Comparison of ENCODE assay signal across 8 cellular contexts in the genomic region with DNA sequence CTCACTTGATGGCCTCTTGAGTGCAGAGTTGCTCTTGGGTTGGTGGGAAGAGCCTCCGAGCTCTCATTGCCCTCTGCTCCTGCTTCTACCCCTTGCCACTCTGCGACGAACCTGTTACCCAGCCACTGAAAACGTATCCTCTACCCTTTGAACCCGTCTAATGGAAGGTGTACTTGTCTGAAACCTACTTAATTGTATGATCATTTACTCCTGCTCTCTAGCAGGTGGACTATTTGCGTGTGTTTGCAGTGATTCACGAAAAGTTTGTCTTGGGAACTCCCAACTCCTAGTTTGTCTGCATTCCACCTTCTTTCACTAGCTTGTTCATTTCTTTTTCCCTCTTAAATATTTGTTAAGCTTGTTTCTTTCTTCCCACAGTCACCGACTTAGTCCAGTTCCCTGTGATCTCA. TPM values are rescaled to one million over a fixed set of nuclear protein-coding genes. Genes with fewer than 3 reads are reported as not detected.
A peak's percentile ranks its signal among the peaks of the same experiment; 100 is the strongest.
DNase-seq lines count a peak whose midpoint lies in the region; ATAC-seq, FAIRE-seq and TF ChIP-seq lines count a peak whose summit lies in the region.

No MANE protein-coding gene starts in this region.

- H4K20me1 ChIP-seq in OCI-LY7 (ENCODE audit: insufficient read depth, low read length) (no peaks in the 10 kb centered on the region), endothelial cell of umbilical vein (replicated peaks; ENCODE audit: control insufficient read depth, extremely low read depth, insufficient read depth, low read length) (no peaks in the 10 kb centered on the region)

- no peaks in the 10 kb centered on the region for H3K9me3 ChIP-seq in BE2C
- H3K9me3 ChIP-seq in OCI-LY7 (ENCODE audit: low read length) = no peaks in the 10 kb centered on the region
- H3K9me3 ChIP-seq in endothelial cell of umbilical vein (replicated peaks; ENCODE audit: control insufficient read depth, insufficient read depth, low read length) = no peaks in the 10 kb centered on the region

- CTCF ChIA-PET in OCI-LY7 (lab: Charles Lee; ENCODE audit: unreplicated experiment) (no interaction called here), endothelial cell of umbilical vein (lab: Charles Lee) (interaction anchor here (0.9 to 1.7 kb wide), 6 partner anchors 21 to 70 kb away, joined by 3 to 15 read pairs (median 4); no protein-coding TSS in a partner anchor)

- no peak for TF ChIP-seq POLR2A in endothelial cell of umbilical vein (IDR thresholded peaks at IDR 0.05; ENCODE audit: low read depth, low read length)

- H3K9me1 ChIP-seq in endothelial cell of umbilical vein (replicated peaks; ENCODE audit: control insufficient read depth, extremely low read depth, insufficient read depth, low read length) = no peaks in the 10 kb centered on the region

- H3K4me1 ChIP-seq in BE2C (peaks cover 6% of the 10 kb centered on the region), OCI-LY7 (ENCODE audit: insufficient read depth, low read length, poor library complexity, severe bottlenecking) (peaks cover 30% of the 10 kb centered on the region), endothelial cell of umbilical vein (ENCODE audit: control insufficient read depth, extremely low read depth, insufficient read depth, low read length) (peaks cover 6% of the 10 kb centered on the region)

- peaks cover 44% of the 10 kb centered on the region for H3K4me1 Mint-ChIP-seq in nephron progenitor cell

- H3K9ac ChIP-seq in endothelial cell of umbilical vein (replicated peaks; ENCODE audit: extremely low read depth, insufficient read depth, low read length) = no peak overlapping the region

- peaks cover 53% of the 10 kb centered on the region for H3K36me3 Mint-ChIP-seq in nephron progenitor cell (ENCODE audit: low read depth)

- BruUV-seq in OCI-LY7 (replicated peaks; lab: Mats Ljungman, UMichigan) = no TSS peak
- TSS peak; percentile 32 for BruUV-seq in endothelial cell of umbilical vein (replicated peaks; lab: Mats Ljungman, UMichigan)

- H3K27me3 ChIP-seq in BE2C (no peaks in the 10 kb centered on the region), endothelial cell of umbilical vein (ENCODE audit: control insufficient read depth in 2 of 2, insufficient read depth in 2 of 2, low read length in 2 of 2) (no peaks in the 10 kb centered on the region)

- H3K9me2 ChIP-seq in OCI-LY7 (ENCODE audit: insufficient read depth, low read length) = no peaks in the 10 kb centered on the region

- peaks cover 19% of the 10 kb centered on the region; the same call in 1 of the 2 replicates for H3K79me2 ChIP-seq in OCI-LY7 (ENCODE audit: insufficient read depth, low read depth, low read length)
- no peaks in the 10 kb centered on the region for H3K79me2 ChIP-seq in endothelial cell of umbilical vein (ENCODE audit: control insufficient read depth, insufficient read depth, low read length)

- TF ChIP-seq CTCF in BE2C (IDR thresholded peaks at IDR 0.05; ENCODE audit: low read depth, low read length) (no peak), OCI-LY7 (conservative IDR thresholded peaks at IDR 0.05; ENCODE audit: low read length) (no peak), endothelial cell of umbilical vein (IDR thresholded peaks at IDR 0.05; ENCODE audit: extremely low read depth in 1 of 2, insufficient read depth in 1 of 2, low read depth in 1 of 2, low read length in 2 of 2) (no peak), nephron progenitor cell (IDR thresholded peaks at IDR 0.05) (no peak)

- H3K4me3 ChIP-seq in BE2C (ENCODE audit: low read depth, low read length) (peak overlapping the region; percentile 81), OCI-LY7 (ENCODE audit: low read depth, low read length, poor library complexity, severe bottlenecking) (peak overlapping the region; percentile 74), endothelial cell of umbilical vein (replicated peaks in 1 of 3; ENCODE audit: insufficient read depth in 1 of 3, low read depth in 1 of 3, low read length in 3 of 3) (peak overlapping the region; percentile 32 to 67 (median 47))

- H3K27ac ChIP-seq in OCI-LY7 (ENCODE audit: low read depth, low read length, poor library complexity, severe bottlenecking) = peak overlapping the region; percentile 10
- H3K27ac ChIP-seq in endothelial cell of umbilical vein (ENCODE audit: insufficient read depth, low read depth, low read length) = no peak overlapping the region

- dilution Hi-C loops in endothelial cell of umbilical vein (cut with MboI; ENCODE audit: extremely low pct_ligation_motif_present, low sequenced_read_pairs) = no loop called here

- intact Hi-C loops in OCI-LY7 (cut with micrococcal nuclease; ENCODE audit: unreplicated experiment) = loop anchor here (1.0 to 5.0 kb wide), 5 partner anchors 127 to 586 kb away; partner anchors contain the start of genes ADAM22, DBF4, DMTF1 and SLC25A40
- intact Hi-C loops in endothelial cell of umbilical vein (cut with micrococcal nuclease) = loop anchor here (1.0 to 10.0 kb wide), 3 partner anchors 34 to 539 kb away; partner anchors contain the start of gene DMTF1

- H3K9me3 Mint-ChIP-seq in nephron progenitor cell = peaks cover 16% of the 10 kb centered on the region

- no peak for DNase-seq in BE2C
- DNase-seq in OCI-LY7 (ENCODE audit: low spot score) = no peak
- no peak for DNase-seq in endothelial cell of umbilical vein (ENCODE audit: low read depth, low spot score)
- no peak for DNase-seq in nephron progenitor cell
- no peak for DNase-seq in NCI-H774 (lab: John Stamatoyannopoulos, UW)
- DNase-seq in stimulated activated CD4-positive, alpha-beta T cell treated with anti-CD3 and anti-CD28 coated beads, Interleukin-4, amount 100 ng/mL, for 4 hours = no peak
- no peak for DNase-seq in 8988T

- peak; percentile 10 for ATAC-seq in GM21447 (IDR thresholded peaks at IDR 0.05; ENCODE audit: unreplicated experiment)

- H3K27ac Mint-ChIP-seq in nephron progenitor cell = no peak overlapping the region

- H3K4me3 Mint-ChIP-seq in nephron progenitor cell = peak overlapping the region; percentile 97

- H2AFZ ChIP-seq in OCI-LY7 (ENCODE audit: low read length) (peak overlapping the region; percentile 93), endothelial cell of umbilical vein (ENCODE audit: low read depth, low read length) (peak overlapping the region; percentile 86)

- FAIRE-seq in endothelial cell of umbilical vein (lab: Jason Lieb, UNC) = no peak

- H3K4me2 ChIP-seq in OCI-LY7 (ENCODE audit: low read length) (peak overlapping the region; percentile 85), endothelial cell of umbilical vein (ENCODE audit: insufficient read depth, low read length) (peak overlapping the region; percentile 50)

- no peaks in the 10 kb centered on the region for H3K27me3 Mint-ChIP-seq in nephron progenitor cell (ENCODE audit: low read depth, poor library complexity)

- no peaks in the 10 kb centered on the region; the same call in 1 of the 2 replicates for H3K36me3 ChIP-seq in BE2C
- peaks cover 40% of the 10 kb centered on the region for H3K36me3 ChIP-seq in OCI-LY7 (ENCODE audit: insufficient read depth, low read length)
- H3K36me3 ChIP-seq in endothelial cell of umbilical vein (ENCODE audit: control insufficient read depth in 2 of 2, extremely low read depth in 1 of 2, insufficient read depth in 2 of 2, low read length in 2 of 2) = peaks cover 0 to 3% of the 10 kb centered on the region in 2 experiments

- POLR2A ChIA-PET in OCI-LY7 (lab: Charles Lee) = interaction anchor here (0.5 to 2.0 kb wide), 13 partner anchors 9 to 495 kb away, joined by 3 to 6 read pairs (median 4); no protein-coding TSS in a partner anchor
- POLR2A ChIA-PET in endothelial cell of umbilical vein (lab: Charles Lee) = no interaction called here

TF ChIP-seq in endothelial cell of umbilical vein, 7 proteins besides CTCF, POLR2A, EP300 and RAD21:
- TF ChIP-seq EZH2 (IDR thresholded peaks at IDR 0.05; ENCODE audit: borderline replicate concordance, low read depth, low read length, severe bottlenecking) = no peak
- TF ChIP-seq FOS (IDR thresholded peaks at IDR 0.05; ENCODE audit: borderline replicate concordance, insufficient read depth, low read length) = no peak
- no peak for TF ChIP-seq GATA2 (IDR thresholded peaks at IDR 0.05; ENCODE audit: insufficient read depth, insufficient read length, low read depth, low read length)
- TF ChIP-seq JUN (IDR thresholded peaks at IDR 0.05; ENCODE audit: borderline replicate concordance, insufficient read depth, insufficient read length, low read depth) = no peak
- TF ChIP-seq POLR2AphosphoS5 (IDR thresholded peaks at IDR 0.05; ENCODE audit: insufficient read depth, low read depth, low read length) = no peak
- TF ChIP-seq MYC (IDR thresholded peaks at IDR 0.05; ENCODE audit: low read depth, low read length) = no peak
- TF ChIP-seq, protein P1, sequence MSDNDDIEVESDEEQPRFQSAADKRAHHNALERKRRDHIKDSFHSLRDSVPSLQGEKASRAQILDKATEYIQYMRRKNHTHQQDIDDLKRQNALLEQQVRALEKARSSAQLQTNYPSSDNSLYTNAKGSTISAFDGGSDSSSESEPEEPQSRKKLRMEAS (IDR thresholded peaks at IDR 0.05; ENCODE audit: insufficient read depth, insufficient read length) = no peak
TF ChIP-seq in endothelial cell of umbilical vein: peak in this region for 0.

RNA-seq across cellular contexts. Expression of gene CROT, which starts 0.5 kb away (rescaled TPM):
- 1.7 TPM for polyA plus RNA-seq in BE2C (2012; ENCODE audit: insufficient read depth, insufficient read length, low read depth)
- 3.0 and 5.2 TPM in 2 replicates for total RNA-seq in OCI-LY7 (2014; rRNA removed; shearing (Covaris generic))
- total RNA-seq in OCI-LY7 (2022) (8.1 and 8.6 TPM in 2 replicates), endothelial cell of umbilical vein (5.7 and 6.6 TPM in 2 replicates)
- polyA plus RNA-seq in endothelial cell of umbilical vein = 2.7 and 3.3 TPM in 2 replicates
- 2.1 and 3.1 TPM in 2 replicates for polyA plus RNA-seq in endothelial cell of umbilical vein (2011; cell fraction: cytosol; rRNA removed)
- polyA plus RNA-seq in endothelial cell of umbilical vein (2011; cell fraction: nucleus; rRNA removed) = 17.5 and 20.3 TPM in 2 replicates
- polyA plus RNA-seq in endothelial cell of umbilical vein (2012) = 5.6 and 8.9 TPM in 2 replicates
- 5.2 and 5.7 TPM in 2 replicates for polyA minus RNA-seq in endothelial cell of umbilical vein
- 0.82 TPM for polyA minus RNA-seq in endothelial cell of umbilical vein (2011; cell fraction: cytosol; rRNA and poly(A)+ RNA removed)
- polyA minus RNA-seq in endothelial cell of umbilical vein (2011; cell fraction: nucleus; rRNA and poly(A)+ RNA removed) = 14.8 and 20.8 TPM in 2 replicates
